In the genomic region with DNA sequence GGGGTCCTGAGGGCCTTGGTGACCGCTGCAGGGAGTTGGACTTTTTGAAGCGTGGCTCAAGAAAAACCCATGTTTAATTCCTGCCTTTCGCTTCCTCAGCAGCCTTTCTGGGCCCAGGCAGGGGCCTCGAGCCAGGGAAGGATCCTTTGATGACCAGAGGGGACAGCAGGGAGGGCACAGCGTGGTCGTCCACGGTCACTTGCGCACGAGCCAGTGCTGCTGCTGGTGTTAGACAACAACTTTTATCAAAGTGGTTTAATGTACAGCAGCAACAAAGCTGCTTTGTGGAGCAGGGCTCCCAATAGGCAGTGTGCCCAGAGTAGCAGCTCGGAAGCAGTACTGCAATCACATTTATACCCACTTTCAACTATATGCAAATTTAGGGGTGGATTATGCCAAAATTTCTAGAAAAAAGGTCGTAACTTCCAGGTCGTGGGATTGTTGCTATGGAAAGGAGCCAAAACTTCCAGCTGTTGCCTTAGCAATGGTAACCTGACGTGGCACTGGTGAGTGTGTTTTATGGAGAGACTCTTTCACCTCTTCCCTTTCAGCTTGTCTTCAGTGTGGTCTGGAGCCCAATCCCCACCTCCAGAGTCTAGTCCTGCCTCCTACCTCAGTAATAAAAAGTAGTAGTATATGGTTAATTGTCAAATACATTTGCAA, we compare ENCODE assay signal across 20 cellular contexts. TPM values are rescaled to one million over a fixed set of nuclear protein-coding genes. Genes with fewer than 3 reads are reported as not detected.
DNase-seq lines count a peak whose midpoint lies in the region; ATAC-seq and TF ChIP-seq lines count a peak whose summit lies in the region.
"Had no signal": no experiment of that assay in that cellular context is flagged by ENCODE, and none has a peak within 500 bp of the region (broad histone marks: within the 10 kb centered on the region; RNA-seq: fewer than 3 reads in every experiment).

No MANE protein-coding gene starts in this region.

- H3K4me1 Mint-ChIP-seq in T-cell (peaks cover 66 to 80% (median 69%) of the 10 kb centered on the region in 3 donors), type B pancreatic cell (ENCODE audit: unreplicated experiment) (no peaks in the 10 kb centered on the region)

- peak overlapping the region in 2 of 3 donors; percentile 8 to 45 for H3K9ac ChIP-seq in skeletal muscle tissue (ENCODE audit: low read depth in 1 of 3, low read length in 3 of 3)
- H3K9ac ChIP-seq: GM23248 had no signal

- no peak for TF ChIP-seq POLR2A in body of pancreas (IDR thresholded peaks at IDR 0.05)

- H3K27me3 Mint-ChIP-seq in T-cell (no peaks in the 10 kb centered on the region), type B pancreatic cell (peaks cover 11% of the 10 kb centered on the region)

- POLR2A ChIA-PET in T-cell (lab: Charles Lee): no interaction called here

- intact Hi-C loops in body of pancreas (cut with DNase I): no loop called here

- H3K27ac ChIP-seq in right atrium auricular region (peak overlapping the region; percentile 49 to 71), skeletal muscle tissue (ENCODE audit: low read depth, low read length) (peak overlapping the region; percentile 75), body of pancreas (no peak overlapping the region)
- H3K27ac ChIP-seq: GM23248 had no signal

- H3K9me3 Mint-ChIP-seq in T-cell: peaks cover 9 to 34% (median 20%) of the 10 kb centered on the region in 3 donors
- H3K9me3 Mint-ChIP-seq in type B pancreatic cell: peaks cover under 1% of the 10 kb centered on the region

- TF ChIP-seq CTCF in right atrium auricular region (IDR thresholded peaks at IDR 0.05) (no peak), type B pancreatic cell (conservative IDR thresholded peaks at IDR 0.05) (no peak), body of pancreas (IDR thresholded peaks at IDR 0.05) (no peak)

- peaks cover 9% of the 10 kb centered on the region for H3K36me3 ChIP-seq in right atrium auricular region
- no peaks in the 10 kb centered on the region for H3K36me3 ChIP-seq in skeletal muscle tissue (ENCODE audit: control insufficient read depth in 3 of 3, insufficient read depth in 3 of 3, low read length in 3 of 3)
- H3K36me3 ChIP-seq in body of pancreas (replicated peaks in 1 of 2; ENCODE audit: insufficient read depth in 1 of 2, low read depth in 2 of 2): no peaks in the 10 kb centered on the region

- 61 to 63% methylated on average over 12 to 13 of the region's 13 CpGs for WGBS in body of pancreas, 2 donors

- H3K4me1 ChIP-seq in right atrium auricular region: peaks cover 0 to 18% of the 10 kb centered on the region in 2 donors
- H3K4me1 ChIP-seq in skeletal muscle tissue (ENCODE audit: control insufficient read depth in 3 of 3, insufficient read depth in 3 of 3, low read length in 3 of 3): peaks cover 0 to 5% (median 2%) of the 10 kb centered on the region in 3 donors
- peaks cover under 1% of the 10 kb centered on the region for H3K4me1 ChIP-seq in body of pancreas

- H3K27me3 ChIP-seq in right atrium auricular region (no peaks in the 10 kb centered on the region), skeletal muscle tissue (ENCODE audit: control insufficient read depth in 3 of 3, insufficient read depth in 3 of 3, low read length in 3 of 3) (no peaks in the 10 kb centered on the region), body of pancreas (no peaks in the 10 kb centered on the region)

- H3K4me3 Mint-ChIP-seq in T-cell: peak overlapping the region; percentile 44 to 99 (median 99)
- H3K4me3 Mint-ChIP-seq in type B pancreatic cell: no peak overlapping the region

- H3K36me3 Mint-ChIP-seq in T-cell (peaks cover 91% of the 10 kb centered on the region), type B pancreatic cell (no peaks in the 10 kb centered on the region)

- ATAC-seq in T-cell (replicated peaks in 1 of 4) (no peak), body of pancreas (no peak)

- H3K4me3 ChIP-seq in right atrium auricular region (peak overlapping the region in 1 of 2 donors; percentile 20), skeletal muscle tissue (ENCODE audit: low read length in 3 of 3) (peak overlapping the region in 1 of 3 donors; percentile 29), body of pancreas (no peak overlapping the region)
- H3K4me3 ChIP-seq: GM23248 had no signal

- CTCF ChIA-PET in T-cell (lab: Charles Lee): interaction anchor here (0.5 to 1.4 kb wide), 4 partner anchors 10 to 1560 kb away, joined by 3 to 7 read pairs (median 4); partner anchors contain the start of gene GIMAP8 (in 1 of the 2)

- H3K9me3 ChIP-seq in right atrium auricular region: peaks cover 0 to 7% of the 10 kb centered on the region in 2 donors
- H3K9me3 ChIP-seq in skeletal muscle tissue (ENCODE audit: control insufficient read depth in 3 of 3, low read length in 3 of 3): peaks cover 0 to 5% (median 2%) of the 10 kb centered on the region in 3 donors
- no peaks in the 10 kb centered on the region for H3K9me3 ChIP-seq in body of pancreas

- H3K27ac Mint-ChIP-seq in T-cell (peak overlapping the region; percentile 79 to 87), type B pancreatic cell (no peak overlapping the region)
- H3K27ac Mint-ChIP-seq: activated T-helper 2 cell treated with anti-CD3 and anti-CD28 coated beads, Interferon-gamma antibody, Interleukin-2, Interleukin-4, amounts not matched to agents 10 μg/mL and 5 μg/mL and 100 μg/mL, durations not matched to agents 14 hours and 24 hours and 36 hours had no signal

- peak; percentile 1 for DNase-seq in NCI-H1105 (lab: John Stamatoyannopoulos, UW)
- no peak for DNase-seq in NCI-H1105 treated with DMSO at 0.1 percent for 48 hours (lab: John Stamatoyannopoulos, UW)
- DNase-seq in T-cell: no peak
- no peak for DNase-seq in right atrium auricular region (ENCODE audit: low spot score)
- DNase-seq in type B pancreatic cell (ENCODE audit: extremely low spot score, unreplicated experiment): no peak
- DNase-seq in body of pancreas: no peak
- DNase-seq in AML-193 (lab: John Stamatoyannopoulos, UW): no peak
- DNase-seq: 8988T; activated CD4-positive, alpha-beta T cell treated with anti-CD3 and anti-CD28 coated beads for 4 hours; effector memory CD4-positive, alpha-beta T cell; foreskin melanocyte; GF-D8; GM23248; IMR-90; NCI-H1417 treated with DMSO at 0.1 percent for 48 hours; NCI-H524; stimulated activated CD4-positive, alpha-beta T cell treated with anti-CD3 and anti-CD28 coated beads, Interleukin-1b, Interleukin-23, amount 100 ng/mL, for 48 hours; stimulated activated CD8-positive, alpha-beta memory T cell treated with anti-CD3 and anti-CD28 coated beads, Interleukin-4, amount 100 ng/mL, for 48 hours had no signal

RNA-seq across cellular contexts. Expression of gene GIMAP1, which starts 6.1 kb away (rescaled TPM):
- 10 to 100 TPM; 23.5 to 99.9 (median 76.8) TPM for total RNA-seq in T-cell
- 1 to 10 TPM; 5.6 to 8.0 TPM for total RNA-seq in right atrium auricular region
- 1.0 TPM for total RNA-seq in skeletal muscle tissue
- total RNA-seq in type B pancreatic cell (ENCODE audit: low replicate concordance): not detected in 2 replicates
- 1 to 10 TPM in 1 of 2 donors, under 1 TPM in 1; 0.99 to 3.9 TPM for total RNA-seq in body of pancreas
- total RNA-seq: GM23248, IMR-90 had no signal

RNA-seq across cellular contexts. Expression of gene GIMAP5, which starts 14.7 kb away (rescaled TPM):
- total RNA-seq in T-cell (100 to 1,000 TPM in 3 of 5 donors, 10 to 100 TPM in 2; 82.8 to 271 (median 248) TPM), right atrium auricular region (10 to 100 TPM; 14.5 to 22.2 TPM), skeletal muscle tissue (21.4 TPM), type B pancreatic cell (ENCODE audit: low replicate concordance) (not detected in 2 replicates), body of pancreas (10 to 100 TPM in 1 of 2 donors, 1 to 10 TPM in 1; 5.3 to 11.9 TPM)
- total RNA-seq: GM23248, IMR-90 had no signal

RNA-seq across cellular contexts. Expression of gene GIMAP2, which starts 37.0 kb away (rescaled TPM):
- total RNA-seq in T-cell (100 to 1,000 TPM in 4 of 5 donors, 10 to 100 TPM in 1; 83.2 to 226 (median 183) TPM), right atrium auricular region (1 to 10 TPM; 3.8 to 8.3 TPM), skeletal muscle tissue (9.4 TPM), type B pancreatic cell (ENCODE audit: low replicate concordance) (not detected in 2 replicates), body of pancreas (1 to 10 TPM in 1 of 2 donors, under 1 TPM in 1; 0.66 to 3.9 TPM)
- total RNA-seq: GM23248 had no signal

Comparison
In these comparisons a context has a peak if more than half of its experiments do, and no peak if none do; other contexts are left out.
1. H3K27ac ChIP-seq: peak in right atrium auricular region (2 of 2) and skeletal muscle tissue (single experiment); none in body of pancreas (0 of 4).